ENCODE assay signal across 20 cellular contexts in genomic region chr14:86999076-86999475, GRCh38.
"Had no signal": no experiment of that assay in that cellular context is flagged by ENCODE, and none has a peak within 500 bp of the region (broad histone marks: within the 10 kb centered on the region; RNA-seq: fewer than 3 reads in every experiment).

No MANE protein-coding gene starts in this region.

- H3K27ac ChIP-seq: tibial nerve had no signal

- H3K4me3 ChIP-seq: tibial nerve had no signal

- H3K27ac Mint-ChIP-seq: activated B cell treated with CpG ODN at 0.5 μM for 24 hours; activated CD8-positive, alpha-beta T cell treated with anti-CD3 and anti-CD28 coated beads for 36 hours; activated naive CD4-positive, alpha-beta T cell treated with anti-CD3 and anti-CD28 coated beads, Interleukin-2, amount 50 U/mL, for 72 hours; nephron progenitor cell had no signal

- H3K27me3 Mint-ChIP-seq: activated B cell treated with CpG ODN at 0.5 μM for 24 hours; activated CD8-positive, alpha-beta T cell treated with anti-CD3 and anti-CD28 coated beads for 36 hours; progenitor cell of endocrine pancreas had no signal

- H3K36me3 Mint-ChIP-seq: activated naive CD4-positive, alpha-beta T cell treated with anti-CD3 and anti-CD28 coated beads, Interleukin-2, amount 50 U/mL, for 72 hours had no signal

- H3K4me3 Mint-ChIP-seq: activated B cell treated with CpG ODN at 0.5 μM for 24 hours; activated CD8-positive, alpha-beta T cell treated with anti-CD3 and anti-CD28 coated beads for 36 hours; nephron progenitor cell had no signal

- DNase-seq: activated B cell treated with CpG ODN at 0.5 μM for 24 hours; activated CD4-positive, alpha-beta T cell treated with anti-CD3 and anti-CD28 coated beads for 48 hours; activated CD8-positive, alpha-beta memory T cell treated with anti-CD3 and anti-CD28 coated beads, Interleukin-2, amount 50 U/mL, for 4 hours; activated CD8-positive, alpha-beta T cell treated with anti-CD3 and anti-CD28 coated beads for 36 hours; activated gamma-delta T cell; activated T-cell treated with anti-CD3 and anti-CD28 coated beads, Interleukin-2, amount 50 U/mL, for 48 hours; amniotic stem cell; erythroblast; foreskin melanocyte; kidney glomerular epithelial cell; left ventricle myocardium superior; nephron progenitor cell; right cardiac atrium; small intestine; stimulated activated CD4-positive, alpha-beta T cell treated with anti-CD3 and anti-CD28 coated beads, Interleukin-4, amount 100 ng/mL, for 24 hours; stimulated activated naive CD4-positive, alpha-beta T cell; substantia nigra had no signal

- H3K4me1 Mint-ChIP-seq: activated B cell treated with CpG ODN at 0.5 μM for 24 hours, nephron progenitor cell had no signal

- H3K27me3 ChIP-seq: tibial nerve had no signal

- ATAC-seq: activated CD8-positive, alpha-beta T cell treated with anti-CD3 and anti-CD28 coated beads for 36 hours; activated naive CD4-positive, alpha-beta T cell treated with anti-CD3 and anti-CD28 coated beads, Interleukin-2, amount 50 U/mL, for 72 hours; left ventricle myocardium superior; right cardiac atrium had no signal

- H3K9me3 Mint-ChIP-seq: activated CD8-positive, alpha-beta T cell treated with anti-CD3 and anti-CD28 coated beads for 36 hours; nephron progenitor cell had no signal

- H3K4me1 ChIP-seq: tibial nerve had no signal

- H3K36me3 ChIP-seq: tibial nerve had no signal
